ENCODE assay signal across 6 cellular contexts in the genomic region with DNA sequence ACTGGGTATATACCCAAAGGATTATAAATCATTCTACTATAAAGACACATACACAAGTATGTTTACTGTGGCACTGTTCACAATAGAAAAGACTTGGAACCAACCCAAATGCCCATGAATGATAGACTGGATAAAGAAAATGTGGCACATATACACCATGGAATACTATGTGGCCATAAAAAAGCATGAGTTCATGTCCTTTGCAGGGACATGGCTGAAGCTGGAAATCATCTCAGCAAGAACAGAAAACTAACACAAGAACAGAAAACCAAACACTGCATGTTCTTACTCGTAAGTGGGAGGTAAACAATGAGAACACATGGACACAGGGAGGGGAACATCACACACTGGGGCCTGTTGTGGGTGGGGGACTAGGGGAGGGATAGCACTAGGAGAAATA. TPM values are rescaled to one million over a fixed set of nuclear protein-coding genes. Genes with fewer than 3 reads are reported as not detected.
A peak's percentile ranks its signal among the peaks of the same experiment; 100 is the strongest.
DNase-seq lines count a peak whose midpoint lies in the region; ATAC-seq and TF ChIP-seq lines count a peak whose summit lies in the region.
"Not testable (repeated sequence)": the region's sequence is repeated elsewhere in the genome, so short reads cannot be mapped to it uniquely, and the experiment has no call there.

No MANE protein-coding gene starts in this region.

- H3K4me3 Mint-ChIP-seq in CD4-positive, alpha-beta T cell; IgD-negative memory B cell; activated CD4-positive, alpha-beta T cell treated with anti-CD3 and anti-CD28 coated beads, Interleukin-2, amount 10 ng/mL, durations not matched to agents 24 days and 14 days; activated T-helper 17 cell treated with anti-CD3 and anti-CD28 coated beads, Interleukin-2, amount 50 U/mL, for 72 hours; natural killer cell: not testable (repeated sequence)
- peak overlapping the region; percentile 56 for H3K4me3 Mint-ChIP-seq in endothelial cell (ENCODE audit: unreplicated experiment)

- not testable (repeated sequence) for H3K4me1 Mint-ChIP-seq in CD4-positive, alpha-beta T cell (ENCODE audit: low read depth); IgD-negative memory B cell; activated CD4-positive, alpha-beta T cell treated with anti-CD3 and anti-CD28 coated beads, Interleukin-2, amount 10 ng/mL, durations not matched to agents 24 days and 14 days; activated T-helper 17 cell treated with anti-CD3 and anti-CD28 coated beads, Interleukin-2, amount 50 U/mL, for 72 hours; endothelial cell (ENCODE audit: unreplicated experiment); natural killer cell

- not testable (repeated sequence) for H3K9me3 ChIP-seq in CD4-positive, alpha-beta T cell (ENCODE audit: control insufficient read depth, low read length)

- POLR2A ChIA-PET in CD4-positive, alpha-beta T cell (lab: Charles Lee): interaction anchor here (0.8 to 1.1 kb wide), 2 partner anchors 11 to 22 kb away, joined by 3 to 8 read pairs; a partner anchor contains a TSS

- not testable (repeated sequence) for H3K9me3 Mint-ChIP-seq in CD4-positive, alpha-beta T cell; IgD-negative memory B cell; activated CD4-positive, alpha-beta T cell treated with anti-CD3 and anti-CD28 coated beads, Interleukin-2, amount 10 ng/mL, durations not matched to agents 24 days and 14 days; activated T-helper 17 cell treated with anti-CD3 and anti-CD28 coated beads, Interleukin-2, amount 50 U/mL, for 72 hours; endothelial cell (ENCODE audit: unreplicated experiment); natural killer cell

- CTCF ChIA-PET in CD4-positive, alpha-beta T cell (lab: Charles Lee): not testable (repeated sequence)

- peak overlapping the region; percentile 57 for H3K27ac Mint-ChIP-seq in CD4-positive, alpha-beta T cell
- H3K27ac Mint-ChIP-seq in IgD-negative memory B cell (peak overlapping the region in 2 of 3 donors; percentile 51 to 73), natural killer cell (peak overlapping the region; percentile 37 to 44)
- H3K27ac Mint-ChIP-seq in activated CD4-positive, alpha-beta T cell treated with anti-CD3 and anti-CD28 coated beads, Interleukin-2, amount 10 ng/mL, durations not matched to agents 24 days and 14 days: peak overlapping the region; percentile 26
- H3K27ac Mint-ChIP-seq in activated T-helper 17 cell treated with anti-CD3 and anti-CD28 coated beads, Interleukin-2, amount 50 U/mL, for 72 hours: peak overlapping the region; percentile 50
- not testable (repeated sequence) for H3K27ac Mint-ChIP-seq in endothelial cell (ENCODE audit: unreplicated experiment)

- DNase-seq in CD4-positive, alpha-beta T cell; activated CD4-positive, alpha-beta T cell treated with anti-CD3 and anti-CD28 coated beads, Interleukin-2, amount 10 ng/mL, durations not matched to agents 24 days and 14 days; endothelial cell (ENCODE audit: low spot score); natural killer cell: not testable (repeated sequence)

- H3K27me3 Mint-ChIP-seq in CD4-positive, alpha-beta T cell; IgD-negative memory B cell; activated CD4-positive, alpha-beta T cell treated with anti-CD3 and anti-CD28 coated beads, Interleukin-2, amount 10 ng/mL, durations not matched to agents 24 days and 14 days; activated T-helper 17 cell treated with anti-CD3 and anti-CD28 coated beads, Interleukin-2, amount 50 U/mL, for 72 hours; endothelial cell (ENCODE audit: unreplicated experiment); natural killer cell (ENCODE audit: low read depth in 2 of 2): not testable (repeated sequence)

- H3K36me3 Mint-ChIP-seq in CD4-positive, alpha-beta T cell (ENCODE audit: low read depth): peaks cover 58% of the 10 kb centered on the region
- not testable (repeated sequence) for H3K36me3 Mint-ChIP-seq in IgD-negative memory B cell
- H3K36me3 Mint-ChIP-seq in activated CD4-positive, alpha-beta T cell treated with anti-CD3 and anti-CD28 coated beads, Interleukin-2, amount 10 ng/mL, durations not matched to agents 24 days and 14 days (ENCODE audit: low read depth): peaks cover 52% of the 10 kb centered on the region
- peaks cover 64% of the 10 kb centered on the region for H3K36me3 Mint-ChIP-seq in activated T-helper 17 cell treated with anti-CD3 and anti-CD28 coated beads, Interleukin-2, amount 50 U/mL, for 72 hours (ENCODE audit: low read depth)
- peaks cover 40% of the 10 kb centered on the region for H3K36me3 Mint-ChIP-seq in endothelial cell (ENCODE audit: low read depth, unreplicated experiment)
- peaks cover 29% of the 10 kb centered on the region for H3K36me3 Mint-ChIP-seq in natural killer cell

- H3K27ac ChIP-seq in CD4-positive, alpha-beta T cell (ENCODE audit: low read depth, low read length): not testable (repeated sequence)

- TF ChIP-seq CTCF in CD4-positive, alpha-beta T cell (IDR thresholded peaks at IDR 0.05); endothelial cell (IDR thresholded peaks at IDR 0.05; ENCODE audit: unreplicated experiment); natural killer cell (IDR thresholded peaks at IDR 0.05): not testable (repeated sequence)

- not testable (repeated sequence) for H3K27me3 ChIP-seq in CD4-positive, alpha-beta T cell (ENCODE audit: control insufficient read depth, insufficient read depth, low read length)

- intact Hi-C loops in CD4-positive, alpha-beta T cell (cut with DNase I, micrococcal nuclease); activated CD4-positive, alpha-beta T cell treated with anti-CD3 and anti-CD28 coated beads, Interleukin-2, amount 10 ng/mL, durations not matched to agents 24 days and 14 days (cut with micrococcal nuclease); natural killer cell (cut with micrococcal nuclease): not testable (repeated sequence)

- ATAC-seq in CD4-positive, alpha-beta T cell (ENCODE audit: poor library complexity); activated T-helper 17 cell treated with anti-CD3 and anti-CD28 coated beads, Interleukin-2, amount 50 U/mL, for 72 hours (replicated peaks); natural killer cell: not testable (repeated sequence)

RNA-seq across cellular contexts. Expression of a gene that starts 10.5 kb away (rescaled TPM):
- 100 to 1,000 TPM; 110 to 120 TPM for total RNA-seq in CD4-positive, alpha-beta T cell
- 76.5 TPM for polyA plus RNA-seq in IgD-negative memory B cell
- total RNA-seq in activated CD4-positive, alpha-beta T cell treated with anti-CD3 and anti-CD28 coated beads, Interleukin-2, amount 10 ng/mL, durations not matched to agents 24 days and 14 days: 85.4 and 89.9 TPM in 2 replicates
- 10 to 100 TPM; 62.9 to 79.5 TPM for total RNA-seq in activated T-helper 17 cell treated with anti-CD3 and anti-CD28 coated beads, Interleukin-2, amount 50 U/mL, for 72 hours
- total RNA-seq in endothelial cell (ENCODE audit: unreplicated experiment): 61.8 TPM
- total RNA-seq in natural killer cell: 100 to 1,000 TPM in 1 of 3 donors, 10 to 100 TPM in 2; 88.5 to 104 (median 97.3) TPM

RNA-seq across cellular contexts. Expression of a gene that starts 40.7 kb away (rescaled TPM):
- 1 to 10 TPM; 6.1 to 6.8 TPM for total RNA-seq in CD4-positive, alpha-beta T cell
- polyA plus RNA-seq in IgD-negative memory B cell: 9.9 TPM
- total RNA-seq in activated CD4-positive, alpha-beta T cell treated with anti-CD3 and anti-CD28 coated beads, Interleukin-2, amount 10 ng/mL, durations not matched to agents 24 days and 14 days: 20.9 and 22.4 TPM in 2 replicates
- 10 to 100 TPM; 15.4 to 31.1 TPM for total RNA-seq in activated T-helper 17 cell treated with anti-CD3 and anti-CD28 coated beads, Interleukin-2, amount 50 U/mL, for 72 hours
- 17.1 TPM for total RNA-seq in endothelial cell (ENCODE audit: unreplicated experiment)
- total RNA-seq in natural killer cell: 10 to 100 TPM; 16.1 to 25.5 (median 18.6) TPM
